Comparison of ENCODE assay signal across 20 cellular contexts in the genomic region with DNA sequence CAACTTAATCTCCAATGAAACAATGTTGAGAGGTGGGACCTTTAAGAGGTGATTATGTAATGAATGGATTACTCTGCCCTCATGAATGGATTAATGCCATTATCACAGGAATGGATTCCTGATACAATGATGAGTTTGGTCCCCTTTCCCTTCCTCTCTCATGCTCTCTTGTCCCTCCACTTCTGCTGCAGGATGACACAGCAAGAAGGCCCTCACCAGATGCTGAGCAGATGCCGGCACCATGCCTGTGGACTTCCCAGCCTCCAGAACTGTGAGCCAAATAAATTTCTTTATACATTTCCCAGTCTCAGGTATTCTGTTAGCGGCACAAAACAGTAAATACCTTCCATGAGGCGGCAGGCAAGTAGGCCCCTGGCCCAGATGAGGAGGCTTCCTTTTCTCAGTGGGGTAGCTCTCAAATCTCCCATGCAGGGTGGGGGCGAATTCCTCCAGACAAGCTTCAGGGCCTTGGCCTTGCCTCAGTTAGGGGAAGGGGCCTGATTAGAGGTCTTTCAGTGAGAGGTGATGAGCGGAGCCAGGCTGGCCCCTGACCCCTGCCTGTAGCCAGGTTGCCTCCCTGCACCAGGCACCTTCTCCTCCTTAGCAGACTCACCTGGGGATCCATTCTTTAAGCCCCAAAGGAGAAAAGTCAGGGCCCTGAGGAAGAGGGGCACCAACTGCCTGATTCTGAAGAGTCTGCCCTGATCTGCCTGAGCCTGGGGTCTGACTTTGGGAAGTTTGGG.
DNase-seq lines count a peak whose midpoint lies in the region; ATAC-seq, FAIRE-seq and TF ChIP-seq lines count a peak whose summit lies in the region.
"Had no signal": no experiment of that assay in that cellular context is flagged by ENCODE, and none has a peak within 500 bp of the region (broad histone marks: within the 10 kb centered on the region; RNA-seq: fewer than 3 reads in every experiment).

No MANE protein-coding gene starts in this region.

- FAIRE-seq in K562 (lab: Jason Lieb, UNC) = peak; percentile 6
- FAIRE-seq: A204.1, HepG2 had no signal

- no peaks in the 10 kb centered on the region for H3K79me2 ChIP-seq in K562 (ENCODE audit: control insufficient read depth, insufficient read depth, low read length)

- H3K9me1 ChIP-seq in K562 (ENCODE audit: control insufficient read depth, insufficient read depth, low read length) = no peaks in the 10 kb centered on the region

- peaks cover 8% of the 10 kb centered on the region for H3K9me3 Mint-ChIP-seq in progenitor cell of endocrine pancreas (ENCODE audit: low read depth)
- H3K9me3 Mint-ChIP-seq: CD8-positive, alpha-beta T cell; IgD-negative memory B cell had no signal

- TF ChIP-seq EP300 in K562 (IDR thresholded peaks at IDR 0.05; ENCODE audit: low read length) = no peak

- TF ChIP-seq POLR2A in right lobe of liver (IDR thresholded peaks at IDR 0.05) = no peak
- no peak for TF ChIP-seq POLR2A in K562 (conservative IDR thresholded peaks at IDR 0.05)

- H3K4me3 ChIP-seq in liver (ENCODE audit: low read depth in 1 of 3, low read length in 3 of 3) = no peak overlapping the region
- H3K4me3 ChIP-seq in right lobe of liver = no peak overlapping the region
- H3K4me3 ChIP-seq in K562 = no peak overlapping the region
- no peak overlapping the region for H3K4me3 ChIP-seq in H7 (ENCODE audit: insufficient read depth, low read depth, low read length)
- H3K4me3 ChIP-seq: BLaER1 had no signal

- H4K20me1 ChIP-seq in K562 (replicated peaks; ENCODE audit: control insufficient read depth, insufficient read depth, low read length) = no peaks in the 10 kb centered on the region
- H4K20me1 ChIP-seq: BLaER1 had no signal

- H3K27me3 ChIP-seq in liver (ENCODE audit: control insufficient read depth in 4 of 4, insufficient read depth in 4 of 4, low read length in 3 of 4) (no peaks in the 10 kb centered on the region), right lobe of liver (no peaks in the 10 kb centered on the region), K562 (ENCODE audit: control insufficient read depth in 2 of 2, insufficient read depth in 2 of 2, low read length in 2 of 2) (no peaks in the 10 kb centered on the region), H7 (ENCODE audit: control insufficient read depth, insufficient read depth, low read length) (no peaks in the 10 kb centered on the region)
- H3K27me3 ChIP-seq: BLaER1 had no signal

- no peak for DNase-seq in right lobe of liver
- DNase-seq in K562 (ENCODE audit: extremely low read depth in 1 of 4, low spot score in 3 of 4) = no peak
- DNase-seq in mesenteric fat pad (ENCODE audit: low spot score) = peak; percentile 51
- DNase-seq in progenitor cell of endocrine pancreas (ENCODE audit: low spot score, unreplicated experiment) = no peak
- DNase-seq in H7 = no peak
- DNase-seq in head of caudate nucleus = no peak
- no peak for DNase-seq in effector CD4-positive, alpha-beta T cell
- DNase-seq: ACHN; Calu3; CD8-positive, alpha-beta T cell; DMS79 treated with DMSO at 0.1 percent for 48 hours; GF-D8; GOT3; H9 had no signal

- no peaks in the 10 kb centered on the region for H3K9me3 ChIP-seq in liver (ENCODE audit: control insufficient read depth in 4 of 4, low read length in 3 of 4)
- no peaks in the 10 kb centered on the region for H3K9me3 ChIP-seq in right lobe of liver
- H3K9me3 ChIP-seq in K562 (replicated peaks; ENCODE audit: control insufficient read depth, insufficient read depth, low read depth, low read length) = no peaks in the 10 kb centered on the region
- H3K9me3 ChIP-seq: BLaER1 had no signal

- WGBS in liver = 93% methylated on average over 5 of the region's 5 CpGs
- WGBS in right lobe of liver (ENCODE audit: insufficient coverage, low coverage, low lambda C conversion rate, missing lambda C conversion rate) = 41% methylated on average over 3 of the region's 5 CpGs
- WGBS in K562 (ENCODE audit: insufficient coverage, low coverage, missing lambda C conversion rate) = 42% methylated on average over 5 of the region's 5 CpGs

- no peak overlapping the region for H3K4me2 ChIP-seq in K562 (ENCODE audit: insufficient read depth, low read length)
- H3K4me2 ChIP-seq: BLaER1 had no signal

- peaks cover 7% of the 10 kb centered on the region for H3K27me3 Mint-ChIP-seq in progenitor cell of endocrine pancreas

- in situ Hi-C loops in K562 (cut with MboI) = loop anchor here (10.0 to 25.0 kb wide), 2 partner anchors 364 to 832 kb away; partner anchors contain the start of gene OR52M1

- H3K36me3 Mint-ChIP-seq in progenitor cell of endocrine pancreas (ENCODE audit: insufficient read depth) = peaks cover 5% of the 10 kb centered on the region
- H3K36me3 Mint-ChIP-seq: CD14-positive monocyte; CD8-positive, alpha-beta T cell had no signal

- H2AFZ ChIP-seq in K562 (ENCODE audit: low read depth, low read length) = no peak overlapping the region

- no peak overlapping the region for H3K9ac ChIP-seq in liver (ENCODE audit: low read depth in 1 of 2, low read length in 2 of 2)
- H3K9ac ChIP-seq in K562 (ENCODE audit: insufficient read depth in 1 of 2, low read depth in 2 of 2, low read length in 2 of 2) = no peak overlapping the region

- H3K4me1 ChIP-seq in liver (ENCODE audit: control insufficient read depth in 4 of 4, insufficient read depth in 4 of 4, low read length in 3 of 4) = peaks cover 3 to 51% (median 36%) of the 10 kb centered on the region in 4 donors
- H3K4me1 ChIP-seq in right lobe of liver = peaks cover 0 to 43% (median 8%) of the 10 kb centered on the region in 4 donors
- H3K4me1 ChIP-seq in K562 (replicated peaks in 1 of 2; ENCODE audit: control insufficient read depth in 2 of 2, insufficient read depth in 2 of 2, low read length in 2 of 2) = peaks cover 13 to 14% of the 10 kb centered on the region in 2 experiments; a peak in 4 of 5 replicates
- H3K4me1 ChIP-seq: BLaER1 had no signal

- no peak overlapping the region for H3K4me3 Mint-ChIP-seq in progenitor cell of endocrine pancreas (ENCODE audit: low read depth)
- H3K4me3 Mint-ChIP-seq: CD14-positive monocyte; CD8-positive, alpha-beta T cell; H9 had no signal

- H3K36me3 ChIP-seq in liver (ENCODE audit: control insufficient read depth in 4 of 4, insufficient read depth in 3 of 4, low read depth in 1 of 4, low read length in 3 of 4) (no peaks in the 10 kb centered on the region), right lobe of liver (no peaks in the 10 kb centered on the region), K562 (ENCODE audit: control insufficient read depth, insufficient read depth, low read length) (no peaks in the 10 kb centered on the region), H7 (replicated peaks; ENCODE audit: control insufficient read depth, insufficient read depth, low read length) (no peaks in the 10 kb centered on the region)
- H3K36me3 ChIP-seq: BLaER1 had no signal

- no peak for TF ChIP-seq CTCF in liver (IDR thresholded peaks at IDR 0.05; ENCODE audit: low read depth, low read length, missing input control)
- no peak for TF ChIP-seq CTCF in right lobe of liver (IDR thresholded peaks at IDR 0.05)
- no peak for TF ChIP-seq CTCF in K562 (IDR thresholded peaks at IDR 0.05 in 2 of 3, conservative IDR thresholded peaks at IDR 0.05 in 1 of 3; ENCODE audit: insufficient read depth in 2 of 3, low read depth in 1 of 3, low read length in 3 of 3)
- TF ChIP-seq CTCF in progenitor cell of endocrine pancreas (IDR thresholded peaks at IDR 0.05; ENCODE audit: unreplicated experiment) = no peak

- H3K27ac ChIP-seq in liver (ENCODE audit: low read depth in 1 of 2, low read length in 2 of 2) = peak overlapping the region; percentile 13 to 72
- H3K27ac ChIP-seq in right lobe of liver = no peak overlapping the region
- H3K27ac ChIP-seq in K562 (ENCODE audit: extremely low read depth, low read depth, low read length) = no peak overlapping the region
- H3K27ac ChIP-seq: BLaER1 had no signal

- peaks cover 1% of the 10 kb centered on the region for H3K4me1 Mint-ChIP-seq in progenitor cell of endocrine pancreas (ENCODE audit: low read depth)
- H3K4me1 Mint-ChIP-seq: CD14-positive monocyte, IgD-negative memory B cell had no signal

- ATAC-seq in right lobe of liver (no peak), K562 (no peak)
- ATAC-seq: CD8-positive, alpha-beta T cell; HepG2 had no signal

- H3K27ac Mint-ChIP-seq in progenitor cell of endocrine pancreas = peak overlapping the region; percentile 17
- H3K27ac Mint-ChIP-seq: CD8-positive, alpha-beta T cell; H9; IgD-negative memory B cell had no signal

- CTCF ChIA-PET in K562 (lab: Yijun Ruan, JAX; ENCODE audit: low intra/inter-chr PET ratio) = no interaction called here

- TF ChIP-seq RAD21 in liver (IDR thresholded peaks at IDR 0.05) (no peak), K562 (CRISPR knock-in tag; conservative IDR thresholded peaks at IDR 0.05 in 1 of 2, IDR thresholded peaks at IDR 0.05 in 1 of 2) (no peak)

- BruUV-seq in K562 (replicated peaks; lab: Mats Ljungman, UMichigan) = no TSS peak

- intact Hi-C loops in right lobe of liver (cut with DNase I) = loop anchor here (10.0 kb wide), 4 partner anchors 314 to 824 kb away; partner anchors contain the start of gene OR52M1 (in 1 of the 2)
- intact Hi-C loops in K562 (cut with micrococcal nuclease) = no loop called here
- intact Hi-C loops in head of caudate nucleus (cut with DNase I) = loop anchor here (10.0 kb wide), 1 partner anchor 824 kb away; no protein-coding TSS in a partner anchor

- POLR2A ChIA-PET in K562 (lab: Yijun Ruan, JAX) = interaction anchor here (0.6 kb wide), 1 partner anchor 521 kb away, joined by 3 read pairs; no protein-coding TSS in a partner anchor

TF ChIP-seq in liver, 16 proteins besides CTCF, POLR2A, EP300 and RAD21:
- TF ChIP-seq ATF3 (IDR thresholded peaks at IDR 0.05) (no peak), TAF1 (conservative IDR thresholded peaks at IDR 0.05) (no peak), FOXA1 (IDR thresholded peaks at IDR 0.05) (no peak)
- TF ChIP-seq, protein P1, sequence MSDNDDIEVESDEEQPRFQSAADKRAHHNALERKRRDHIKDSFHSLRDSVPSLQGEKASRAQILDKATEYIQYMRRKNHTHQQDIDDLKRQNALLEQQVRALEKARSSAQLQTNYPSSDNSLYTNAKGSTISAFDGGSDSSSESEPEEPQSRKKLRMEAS (IDR thresholded peaks at IDR 0.05) = no peak

TF ChIP-seq in K562, 482 proteins besides CTCF, POLR2A, EP300 and RAD21:
- no peak for TF ChIP-seq RBM34 (IDR thresholded peaks at IDR 0.05; ENCODE audit: borderline replicate concordance, insufficient read depth, low read length)
- peak; percentile 69 for TF ChIP-seq NFE2 (IDR thresholded peaks at IDR 0.05; ENCODE audit: low read depth)
- 0 out of 2 replicates have a peak, but pooled peaks have one; percentile 20 for TF ChIP-seq ZNF316 (IDR thresholded peaks at IDR 0.05)
- TF ChIP-seq SRF (CRISPR knock-in tag; IDR thresholded peaks at IDR 0.05) = no peak
- 0 out of 2 replicates have a peak, but pooled peaks have one; percentile 15 for TF ChIP-seq MAFG (tag; conservative IDR thresholded peaks at IDR 0.05)

Comparison
In these comparisons a context has a peak if more than half of its experiments do, and no peak if none do; other contexts are left out.
1. H3K27ac ChIP-seq: peak in liver (2 of 2); none in right lobe of liver (0 of 3) and K562 (single experiment).